Comparison of ENCODE assay signal across 9 cellular contexts in the genomic region with DNA sequence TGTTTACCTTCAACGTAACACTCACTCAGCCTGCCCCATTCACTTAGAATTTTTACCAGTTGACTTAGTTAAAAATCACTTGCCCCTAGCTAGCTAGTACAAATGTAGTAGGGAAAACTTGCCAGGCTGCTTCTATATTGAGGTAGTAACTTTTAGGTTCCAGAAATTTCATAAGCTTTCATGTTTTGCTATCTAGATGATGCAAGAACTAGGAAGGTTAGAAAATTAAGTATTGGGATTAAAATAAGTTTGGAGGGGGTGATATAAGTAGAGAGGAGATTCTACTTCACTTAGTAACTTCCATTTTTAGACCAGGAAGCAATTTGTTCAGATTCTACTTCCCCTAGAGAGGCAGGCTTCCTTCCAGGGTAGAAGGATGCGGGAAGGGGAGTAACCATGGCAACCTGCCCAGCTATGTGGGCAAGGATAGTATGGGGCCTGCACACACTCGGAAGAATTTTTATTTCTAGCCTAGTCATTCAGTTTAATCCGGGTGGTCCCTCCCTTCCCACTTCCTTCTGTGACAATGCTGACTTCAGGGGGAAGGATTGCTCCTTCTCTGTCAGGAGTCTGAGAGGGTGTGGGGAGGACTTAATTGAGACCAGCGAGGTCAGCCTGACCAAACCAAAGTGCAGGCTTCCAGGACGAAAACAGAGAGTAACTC.
DNase-seq lines count a peak whose midpoint lies in the region; ATAC-seq and TF ChIP-seq lines count a peak whose summit lies in the region.
"Had no signal": no experiment of that assay in that cellular context is flagged by ENCODE, and none has a peak within 500 bp of the region (broad histone marks: within the 10 kb centered on the region; RNA-seq: fewer than 3 reads in every experiment).

No MANE protein-coding gene starts in this region.

- no peak for ATAC-seq in GM21390 (IDR thresholded peaks at IDR 0.05; ENCODE audit: unreplicated experiment)
- ATAC-seq in GM18861 (IDR thresholded peaks at IDR 0.05; ENCODE audit: unreplicated experiment): no peak

- H3K4me3 ChIP-seq in HFF-Myc (replicated peaks; ENCODE audit: low read depth, low read length): peak overlapping the region; percentile 86
- H3K4me3 ChIP-seq in cardiac fibroblast (replicated peaks in 1 of 2; ENCODE audit: low read depth in 2 of 2, low read length in 2 of 2): peak overlapping the region; percentile 2 to 7

- no peak for TF ChIP-seq CTCF in HFF-Myc (IDR thresholded peaks at IDR 0.05; ENCODE audit: low read depth, low read length, missing control alignments)
- TF ChIP-seq CTCF in cardiac fibroblast (IDR thresholded peaks at IDR 0.05; ENCODE audit: low read depth, low read length): no peak

- DNase-seq in HFF-Myc (ENCODE audit: extremely low read depth, low read depth) (peak; percentile 63), cardiac fibroblast (ENCODE audit: low read depth in 2 of 2) (peak; percentile 86 to 90), left kidney (ENCODE audit: low read depth, low spot score) (peak; percentile 44), stromal cell of bone marrow (ENCODE audit: low read depth) (peak; percentile 82), NCI-H146 (lab: John Stamatoyannopoulos, UW) (no peak)
- no peak for DNase-seq in activated T-cell treated with anti-CD3 and anti-CD28 coated beads, Interleukin-2, amount 50 U/mL, for 48 hours
- DNase-seq: activated CD4-positive, alpha-beta T cell treated with anti-CD3 and anti-CD28 coated beads for 4 hours had no signal

Comparison
In these comparisons a context has a peak if more than half of its experiments do, and no peak if none do; other contexts are left out.
1. DNase-seq: peak in HFF-Myc (single experiment), cardiac fibroblast (2 of 2), left kidney (single experiment) and stromal cell of bone marrow (single experiment); none in NCI-H146 (single experiment) and activated T-cell treated with anti-CD3 and anti-CD28 coated beads, Interleukin-2, amount 50 U/mL, for 48 hours (0 of 2).